2 cellular contexts compared by ENCODE assay signal in the genomic region with DNA sequence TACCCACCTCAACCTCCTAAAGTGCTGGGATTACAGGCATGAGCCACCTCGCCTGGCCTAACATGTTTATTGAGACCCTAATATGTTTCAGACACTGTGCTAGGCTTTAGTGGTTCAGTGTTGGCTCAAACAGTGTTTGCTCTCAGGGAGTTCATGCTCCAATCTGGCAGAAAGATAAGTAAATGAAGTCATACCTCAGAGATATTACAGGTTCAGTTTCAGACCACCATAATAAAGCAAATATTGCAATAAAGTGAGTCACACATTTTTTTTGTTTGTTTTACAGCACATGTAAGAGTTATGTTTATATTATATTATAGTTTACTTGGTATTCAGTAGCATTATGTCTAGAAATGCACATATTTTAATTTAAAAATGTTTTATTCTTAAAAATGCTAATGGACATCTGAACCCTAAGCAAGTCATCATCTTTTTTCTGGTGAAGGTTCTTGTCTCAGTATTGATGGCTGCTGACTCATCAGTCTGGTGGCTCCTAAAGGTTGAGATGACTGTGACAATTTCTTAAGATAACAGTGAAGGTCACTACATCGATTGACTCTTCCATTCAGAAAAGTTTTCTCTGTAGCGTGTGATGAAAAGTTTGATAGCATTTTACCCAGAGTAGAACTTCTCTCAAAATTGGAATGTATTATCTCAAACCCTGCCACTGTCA.
TF ChIP-seq lines count a peak whose summit lies in the region.

No MANE protein-coding gene starts in this region.

TF ChIP-seq in HepG2, 621 proteins besides CTCF, POLR2A, EP300 and RAD21:
- peak; percentile 68 for TF ChIP-seq MAFF (IDR thresholded peaks at IDR 0.05; ENCODE audit: low read depth, low read length)
- peak; percentile 49 to 72; a peak in 3 of 4 replicates for TF ChIP-seq MAFK (conservative IDR thresholded peaks at IDR 0.05 in 1 of 2, IDR thresholded peaks at IDR 0.05 in 1 of 2; ENCODE audit: low read length in 2 of 2)
- no peak for TF ChIP-seq PITX1 (CRISPR knock-in tag; IDR thresholded peaks at IDR 0.05)
- TF ChIP-seq ZNF160 (CRISPR knock-in tag; IDR thresholded peaks at IDR 0.05) = no peak
TF ChIP-seq in HepG2: peak in this region for 2.

TF ChIP-seq in IMR-90, 13 proteins besides CTCF, POLR2A, EP300 and RAD21:
- TF ChIP-seq MAFK (IDR thresholded peaks at IDR 0.05; ENCODE audit: low read depth, low read length) (0 out of 2 replicates have a peak, but pooled peaks have one; percentile 6), SMC3 (IDR thresholded peaks at IDR 0.05; ENCODE audit: low read depth, low read length) (no peak)
TF ChIP-seq in IMR-90: peak in this region for 1.
